Comparison of ENCODE assay signal across 7 cellular contexts in the genomic region with DNA sequence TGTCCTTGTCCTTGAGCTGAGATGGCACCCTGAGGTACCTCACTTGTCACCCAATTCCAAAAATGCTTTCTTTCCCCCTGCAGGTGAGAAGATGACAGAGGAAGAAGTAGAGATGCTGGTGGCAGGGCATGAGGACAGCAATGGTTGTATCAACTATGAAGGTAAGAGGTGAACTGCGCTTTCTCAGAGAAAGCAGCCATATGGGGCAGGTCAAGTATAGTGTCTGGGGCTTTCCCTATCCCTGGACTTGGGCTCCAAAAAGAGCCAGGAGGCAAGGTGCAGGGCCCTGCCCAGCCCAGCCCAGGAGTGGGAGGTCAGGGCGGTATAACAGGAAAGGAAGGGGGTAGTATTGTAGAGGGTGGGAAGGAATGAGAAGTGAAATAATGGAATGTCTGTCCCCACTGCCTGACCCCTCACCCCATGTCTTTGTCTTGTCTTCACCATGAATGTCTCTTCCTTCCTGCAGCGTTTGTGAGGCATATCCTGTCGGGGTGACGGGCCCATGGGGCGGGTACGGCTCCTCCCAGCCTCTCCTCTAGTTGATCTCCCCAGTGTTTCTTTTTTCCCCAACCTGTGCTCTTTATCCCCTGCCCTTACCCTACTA. TPM values are rescaled to one million over a fixed set of nuclear protein-coding genes. Genes with fewer than 3 reads are reported as not detected.
A peak's percentile ranks its signal among the peaks of the same experiment; 100 is the strongest.
DNase-seq lines count a peak whose midpoint lies in the region; ATAC-seq and TF ChIP-seq lines count a peak whose summit lies in the region.

No MANE protein-coding gene starts in this region.

- ATAC-seq in HG03139 (IDR thresholded peaks at IDR 0.05; ENCODE audit: unreplicated experiment) = no peak

- H3K27ac ChIP-seq in Karpas-422 (ENCODE audit: low read length) (peak overlapping the region; percentile 34; the same call in 1 of the 2 replicates), esophagus squamous epithelium (peak overlapping the region; percentile 93 to 100 (median 99)), rectal smooth muscle tissue (ENCODE audit: low read depth, low read length) (peak overlapping the region; percentile 99)

- DNase-seq in Karpas-422 (no peak), esophagus squamous epithelium (lab: John Stamatoyannopoulos, UW) (no peak), NCI-H748 (lab: John Stamatoyannopoulos, UW; ENCODE audit: unreplicated experiment) (no peak), AG08396 (ENCODE audit: low spot score) (no peak)
- DNase-seq in activated CD8-positive, alpha-beta memory T cell treated with anti-CD3 and anti-CD28 coated beads, Interleukin-2, amount 50 U/mL, for 48 hours = peak; percentile 77

- intact Hi-C loops in esophagus squamous epithelium (cut with DNase I) = no loop called here

- no peaks in the 10 kb centered on the region for H3K9me2 ChIP-seq in Karpas-422 (replicated peaks; ENCODE audit: insufficient read depth, low read length)

- no peaks in the 10 kb centered on the region for H3K9me3 ChIP-seq in Karpas-422 (ENCODE audit: low read length)
- no peaks in the 10 kb centered on the region for H3K9me3 ChIP-seq in esophagus squamous epithelium

- peaks cover 27% of the 10 kb centered on the region for H3K79me2 ChIP-seq in Karpas-422 (ENCODE audit: low read length)

- H2AFZ ChIP-seq in Karpas-422 (ENCODE audit: low read length) = no peak overlapping the region

- H3K36me3 ChIP-seq in Karpas-422 (ENCODE audit: insufficient read depth, low read length) = peaks cover 45% of the 10 kb centered on the region
- H3K36me3 ChIP-seq in esophagus squamous epithelium = peaks cover 44 to 63% (median 53%) of the 10 kb centered on the region in 3 donors
- H3K36me3 ChIP-seq in rectal smooth muscle tissue (ENCODE audit: control insufficient read depth, insufficient read depth, low read length) = peaks cover 37% of the 10 kb centered on the region

- H3K27me3 ChIP-seq in Karpas-422 (ENCODE audit: low read length) (no peaks in the 10 kb centered on the region), esophagus squamous epithelium (no peaks in the 10 kb centered on the region), rectal smooth muscle tissue (ENCODE audit: control insufficient read depth, insufficient read depth, low read length) (no peaks in the 10 kb centered on the region)

- WGBS in esophagus squamous epithelium, 2 donors = 9 to 18% methylated on average over 7 of the region's 7 CpGs

- H3K9ac ChIP-seq in Karpas-422 (ENCODE audit: low read length) (peak overlapping the region; percentile 93), rectal smooth muscle tissue (ENCODE audit: low read length) (peak overlapping the region; percentile 99)

- no peak for TF ChIP-seq CTCF in esophagus squamous epithelium (IDR thresholded peaks at IDR 0.05)

- H3K4me1 ChIP-seq in Karpas-422 (ENCODE audit: low read length) = peaks cover 49% of the 10 kb centered on the region
- peaks cover 25 to 53% (median 32%) of the 10 kb centered on the region in 3 donors for H3K4me1 ChIP-seq in esophagus squamous epithelium
- H3K4me1 ChIP-seq in rectal smooth muscle tissue (ENCODE audit: control insufficient read depth, insufficient read depth, low read length) = peaks cover 19% of the 10 kb centered on the region

- H4K20me1 ChIP-seq in Karpas-422 (ENCODE audit: insufficient read depth, low read depth, low read length) = peaks cover 8% of the 10 kb centered on the region; the same call in 1 of the 2 replicates

- TF ChIP-seq POLR2A in esophagus squamous epithelium (IDR thresholded peaks at IDR 0.05) = peak in 1 of 4 donors; percentile 24

- H3K4me3 ChIP-seq in Karpas-422 (ENCODE audit: low read length) (peak overlapping the region; percentile 84), esophagus squamous epithelium (peak overlapping the region; percentile 61 to 97 (median 80)), rectal smooth muscle tissue (ENCODE audit: low read length) (peak overlapping the region; percentile 99)

- peak overlapping the region; percentile 80 for H3K4me2 ChIP-seq in Karpas-422 (ENCODE audit: low read depth, low read length, poor library complexity, severe bottlenecking)

RNA-seq across cellular contexts. Expression of a gene that starts 2.1 kb away (rescaled TPM):
- 640 and 780 TPM in 2 replicates for total RNA-seq in Karpas-422 (2014; rRNA removed; shearing (Covaris generic); ENCODE audit: low replicate concordance)
- total RNA-seq in esophagus squamous epithelium = 1,000 to 10,000 TPM; 1,011 to 2,279 (median 1,490) TPM

RNA-seq across cellular contexts. Expression of a gene that starts 7.9 kb away (rescaled TPM):
- total RNA-seq in Karpas-422 (2014; rRNA removed; shearing (Covaris generic); ENCODE audit: low replicate concordance) = 33.1 and 94.4 TPM in 2 replicates
- total RNA-seq in esophagus squamous epithelium = 10 to 100 TPM; 26.3 to 51.0 (median 37.8) TPM

RNA-seq across cellular contexts. Expression of a gene that starts 29.0 kb away (rescaled TPM):
- total RNA-seq in Karpas-422 (2014; rRNA removed; shearing (Covaris generic); ENCODE audit: low replicate concordance) = 26.2 and 42.2 TPM in 2 replicates
- 10 to 100 TPM; 31.7 to 64.9 (median 46.1) TPM for total RNA-seq in esophagus squamous epithelium

RNA-seq across cellular contexts. Expression of a gene that starts 32.2 kb away (rescaled TPM):
- total RNA-seq in Karpas-422 (2014; rRNA removed; shearing (Covaris generic); ENCODE audit: low replicate concordance) = 75.3 and 75.7 TPM in 2 replicates
- 10 to 100 TPM; 42.6 to 70.8 (median 62.5) TPM for total RNA-seq in esophagus squamous epithelium

RNA-seq across cellular contexts. Expression of a gene that starts 42.2 kb away (rescaled TPM):
- total RNA-seq in Karpas-422 (2014; rRNA removed; shearing (Covaris generic); ENCODE audit: low replicate concordance) = 11.9 and 13.4 TPM in 2 replicates
- total RNA-seq in esophagus squamous epithelium = 1 to 10 TPM; 1.5 to 3.8 (median 2.3) TPM

Comparison
In these comparisons a context has a peak if more than half of its experiments do, and no peak if none do; other contexts are left out.
1. H3K27ac ChIP-seq: peak in every context shown above with its lines; median percentile 99 in esophagus squamous epithelium; 99 in rectal smooth muscle tissue; 34 in Karpas-422.